Comparison of ENCODE assay signal across 1 cellular context in the genomic region with DNA sequence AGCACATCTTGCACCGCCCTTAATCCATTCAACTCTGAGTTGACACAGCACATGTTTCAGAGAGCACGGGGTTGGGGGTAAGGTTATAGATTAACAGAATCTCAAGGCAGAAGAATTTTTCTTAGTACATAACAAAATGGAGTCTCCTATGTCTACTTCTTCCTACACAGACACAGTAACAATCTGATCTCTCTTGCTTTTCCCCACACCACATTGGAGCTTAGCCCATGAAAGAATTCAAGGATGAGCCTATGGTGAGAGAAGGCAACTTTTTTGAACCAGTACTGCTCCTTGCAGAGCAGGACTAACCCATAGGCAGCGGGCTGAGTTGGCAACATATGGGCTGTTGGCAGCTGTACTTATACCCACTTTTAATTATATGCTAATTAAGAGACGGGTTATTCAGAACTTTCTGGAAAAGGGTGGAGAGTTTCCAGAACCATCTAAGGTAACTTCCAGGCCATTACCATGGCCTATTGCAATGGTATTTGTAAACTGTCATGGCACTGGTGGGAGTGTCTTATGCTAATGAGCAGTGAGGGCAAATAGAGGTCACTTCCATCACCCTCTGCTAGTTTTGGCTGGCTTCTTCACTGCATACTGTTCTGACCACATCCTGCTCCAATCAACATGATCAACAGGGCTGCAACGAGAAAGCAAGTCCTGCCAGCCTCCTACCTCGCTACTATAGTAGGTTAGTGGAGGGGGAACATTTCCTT.
TF ChIP-seq lines count a peak whose summit lies in the region.

No MANE protein-coding gene starts in this region.

TF ChIP-seq in K562, 482 proteins besides CTCF, POLR2A, EP300 and RAD21 (continued from another document and continues in another):
- TF ChIP-seq, protein P1, sequence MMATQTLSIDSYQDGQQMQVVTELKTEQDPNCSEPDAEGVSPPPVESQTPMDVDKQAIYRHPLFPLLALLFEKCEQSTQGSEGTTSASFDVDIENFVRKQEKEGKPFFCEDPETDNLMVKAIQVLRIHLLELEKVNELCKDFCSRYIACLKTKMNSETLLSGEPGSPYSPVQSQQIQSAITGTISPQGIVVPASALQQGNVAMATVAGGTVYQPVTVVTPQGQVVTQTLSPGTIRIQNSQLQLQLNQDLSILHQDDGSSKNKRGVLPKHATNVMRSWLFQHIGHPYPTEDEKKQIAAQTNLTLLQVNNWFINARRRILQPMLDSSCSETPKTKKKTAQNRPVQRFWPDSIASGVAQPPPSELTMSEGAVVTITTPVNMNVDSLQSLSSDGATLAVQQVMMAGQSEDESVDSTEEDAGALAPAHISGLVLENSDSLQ (IDR thresholded peaks at IDR 0.05), result peak; percentile 77
- TF ChIP-seq KLF6 (CRISPR knock-in tag; IDR thresholded peaks at IDR 0.05; ENCODE audit: borderline replicate concordance) (peak; percentile 99), HSF4 (CRISPR knock-in tag; IDR thresholded peaks at IDR 0.05; ENCODE audit: borderline replicate concordance) (peak; percentile 92; the same call in 1 of the 2 replicates), ZKSCAN8 (CRISPR knock-in tag; IDR thresholded peaks at IDR 0.05) (peak; percentile 77; the same call in 1 of the 2 replicates), ZNF785 (CRISPR knock-in tag; IDR thresholded peaks at IDR 0.05) (peak; percentile 65; the same call in 1 of the 2 replicates), ZFPM2 (CRISPR knock-in tag; IDR thresholded peaks at IDR 0.05) (peak; percentile 89), BACH1 (tag; IDR thresholded peaks at IDR 0.05) (peak; percentile 86), NBN (IDR thresholded peaks at IDR 0.05; ENCODE audit: low read depth) (0 out of 2 replicates have a peak, but pooled peaks have one; percentile 19), L3MBTL2 (IDR thresholded peaks at IDR 0.05) (0 out of 2 replicates have a peak, but pooled peaks have one; percentile 28), POLR2H (tag; IDR thresholded peaks at IDR 0.05; ENCODE audit: low read depth) (peak; percentile 78), FOSL1 (tag; conservative IDR thresholded peaks at IDR 0.05) (0 out of 2 replicates have a peak, but pooled peaks have one; percentile 21), SMARCC2 (IDR thresholded peaks at IDR 0.05; ENCODE audit: low read depth) (peak; percentile 25; the same call in 1 of the 2 replicates), ZNF766 (CRISPR knock-in tag; conservative IDR thresholded peaks at IDR 0.05) (peak; percentile 80), SOX6 (IDR thresholded peaks at IDR 0.05) (peak; percentile 66; the same call in 1 of the 2 replicates), NFE2L1 (tag; IDR thresholded peaks at IDR 0.05; ENCODE audit: borderline replicate concordance, low read depth) (peak; percentile 60; the same call in 1 of the 2 replicates), ZNF830 (CRISPR knock-in tag; IDR thresholded peaks at IDR 0.05) (peak; percentile 94; the same call in 1 of the 2 replicates), KLF16 (IDR thresholded peaks at IDR 0.05) (peak; percentile 64), TAF7 (tag; IDR thresholded peaks at IDR 0.05) (peak; percentile 94), ZNF644 (tag; IDR thresholded peaks at IDR 0.05; ENCODE audit: low read depth) (peak; percentile 81; the same call in 1 of the 2 replicates), ZNF583 (CRISPR knock-in tag; IDR thresholded peaks at IDR 0.05) (peak; percentile 98), ERF (CRISPR knock-in tag; IDR thresholded peaks at IDR 0.05) (peak; percentile 98), CBX3 (IDR thresholded peaks at IDR 0.05; ENCODE audit: borderline replicate concordance in 1 of 2, low read length in 2 of 2) (peak in 1 of 2 experiments; percentile 55; a peak in 1 of 3 replicates), ZNF239 (CRISPR knock-in tag; IDR thresholded peaks at IDR 0.05) (peak; percentile 92), HOXB6 (CRISPR knock-in tag; IDR thresholded peaks at IDR 0.05; ENCODE audit: borderline replicate concordance) (0 out of 2 replicates have a peak, but pooled peaks have one; percentile 71), ZNF76 (CRISPR knock-in tag; IDR thresholded peaks at IDR 0.05; ENCODE audit: borderline replicate concordance) (peak; percentile 99), NFXL1 (CRISPR knock-in tag; IDR thresholded peaks at IDR 0.05) (peak; percentile 97)
- TF ChIP-seq, protein P2, sequence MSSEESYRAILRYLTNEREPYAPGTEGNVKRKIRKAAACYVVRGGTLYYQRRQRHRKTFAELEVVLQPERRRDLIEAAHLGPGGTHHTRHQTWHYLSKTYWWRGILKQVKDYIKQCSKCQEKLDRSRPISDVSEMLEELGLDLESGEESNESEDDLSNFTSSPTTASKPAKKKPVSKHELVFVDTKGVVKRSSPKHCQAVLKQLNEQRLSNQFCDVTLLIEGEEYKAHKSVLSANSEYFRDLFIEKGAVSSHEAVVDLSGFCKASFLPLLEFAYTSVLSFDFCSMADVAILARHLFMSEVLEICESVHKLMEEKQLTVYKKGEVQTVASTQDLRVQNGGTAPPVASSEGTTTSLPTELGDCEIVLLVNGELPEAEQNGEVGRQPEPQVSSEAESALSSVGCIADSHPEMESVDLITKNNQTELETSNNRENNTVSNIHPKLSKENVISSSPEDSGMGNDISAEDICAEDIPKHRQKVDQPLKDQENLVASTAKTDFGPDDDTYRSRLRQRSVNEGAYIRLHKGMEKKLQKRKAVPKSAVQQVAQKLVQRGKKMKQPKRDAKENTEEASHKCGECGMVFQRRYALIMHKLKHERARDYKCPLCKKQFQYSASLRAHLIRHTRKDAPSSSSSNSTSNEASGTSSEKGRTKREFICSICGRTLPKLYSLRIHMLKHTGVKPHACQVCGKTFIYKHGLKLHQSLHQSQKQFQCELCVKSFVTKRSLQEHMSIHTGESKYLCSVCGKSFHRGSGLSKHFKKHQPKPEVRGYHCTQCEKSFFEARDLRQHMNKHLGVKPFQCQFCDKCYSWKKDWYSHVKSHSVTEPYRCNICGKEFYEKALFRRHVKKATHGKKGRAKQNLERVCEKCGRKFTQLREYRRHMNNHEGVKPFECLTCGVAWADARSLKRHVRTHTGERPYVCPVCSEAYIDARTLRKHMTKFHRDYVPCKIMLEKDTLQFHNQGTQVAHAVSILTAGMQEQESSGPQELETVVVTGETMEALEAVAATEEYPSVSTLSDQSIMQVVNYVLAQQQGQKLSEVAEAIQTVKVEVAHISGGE (CRISPR knock-in tag; IDR thresholded peaks at IDR 0.05), result peak in 1 of 3 experiments; percentile 68; a peak in 2 of 6 replicates
- TF ChIP-seq, protein P3, sequence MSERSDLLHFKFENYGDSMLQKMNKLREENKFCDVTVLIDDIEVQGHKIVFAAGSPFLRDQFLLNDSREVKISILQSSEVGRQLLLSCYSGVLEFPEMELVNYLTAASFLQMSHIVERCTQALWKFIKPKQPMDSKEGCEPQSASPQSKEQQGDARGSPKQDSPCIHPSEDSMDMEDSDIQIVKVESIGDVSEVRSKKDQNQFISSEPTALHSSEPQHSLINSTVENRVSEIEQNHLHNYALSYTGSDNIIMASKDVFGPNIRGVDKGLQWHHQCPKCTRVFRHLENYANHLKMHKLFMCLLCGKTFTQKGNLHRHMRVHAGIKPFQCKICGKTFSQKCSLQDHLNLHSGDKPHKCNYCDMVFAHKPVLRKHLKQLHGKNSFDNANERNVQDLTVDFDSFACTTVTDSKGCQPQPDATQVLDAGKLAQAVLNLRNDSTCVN (CRISPR knock-in tag; IDR thresholded peaks at IDR 0.05), result peak; percentile 97
- TF ChIP-seq, protein P4, sequence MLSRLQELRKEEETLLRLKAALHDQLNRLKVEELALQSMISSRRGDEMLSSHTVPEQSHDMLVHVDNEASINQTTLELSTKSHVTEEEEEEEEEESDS (CRISPR knock-in tag; IDR thresholded peaks at IDR 0.05), result 0 out of 2 replicates have a peak, but pooled peaks have one; percentile 31
- TF ChIP-seq, protein P5, sequence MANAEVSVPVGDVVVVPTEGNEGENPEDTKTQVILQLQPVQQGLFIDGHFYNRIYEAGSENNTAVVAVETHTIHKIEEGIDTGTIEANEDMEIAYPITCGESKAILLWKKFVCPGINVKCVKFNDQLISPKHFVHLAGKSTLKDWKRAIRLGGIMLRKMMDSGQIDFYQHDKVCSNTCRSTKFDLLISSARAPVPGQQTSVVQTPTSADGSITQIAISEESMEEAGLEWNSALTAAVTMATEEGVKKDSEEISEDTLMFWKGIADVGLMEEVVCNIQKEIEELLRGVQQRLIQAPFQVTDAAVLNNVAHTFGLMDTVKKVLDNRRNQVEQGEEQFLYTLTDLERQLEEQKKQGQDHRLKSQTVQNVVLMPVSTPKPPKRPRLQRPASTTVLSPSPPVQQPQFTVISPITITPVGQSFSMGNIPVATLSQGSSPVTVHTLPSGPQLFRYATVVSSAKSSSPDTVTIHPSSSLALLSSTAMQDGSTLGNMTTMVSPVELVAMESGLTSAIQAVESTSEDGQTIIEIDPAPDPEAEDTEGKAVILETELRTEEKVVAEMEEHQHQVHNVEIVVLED (CRISPR knock-in tag; IDR thresholded peaks at IDR 0.05), result peak; percentile 70
- TF ChIP-seq, protein P6, sequence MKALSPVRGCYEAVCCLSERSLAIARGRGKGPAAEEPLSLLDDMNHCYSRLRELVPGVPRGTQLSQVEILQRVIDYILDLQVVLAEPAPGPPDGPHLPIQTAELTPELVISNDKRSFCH (CRISPR knock-in tag; IDR thresholded peaks at IDR 0.05), result peak; percentile 81; the same call in 1 of the 2 replicates
- TF ChIP-seq, protein P6 (tag; IDR thresholded peaks at IDR 0.05), result peak; percentile 99
- TF ChIP-seq, protein P7, sequence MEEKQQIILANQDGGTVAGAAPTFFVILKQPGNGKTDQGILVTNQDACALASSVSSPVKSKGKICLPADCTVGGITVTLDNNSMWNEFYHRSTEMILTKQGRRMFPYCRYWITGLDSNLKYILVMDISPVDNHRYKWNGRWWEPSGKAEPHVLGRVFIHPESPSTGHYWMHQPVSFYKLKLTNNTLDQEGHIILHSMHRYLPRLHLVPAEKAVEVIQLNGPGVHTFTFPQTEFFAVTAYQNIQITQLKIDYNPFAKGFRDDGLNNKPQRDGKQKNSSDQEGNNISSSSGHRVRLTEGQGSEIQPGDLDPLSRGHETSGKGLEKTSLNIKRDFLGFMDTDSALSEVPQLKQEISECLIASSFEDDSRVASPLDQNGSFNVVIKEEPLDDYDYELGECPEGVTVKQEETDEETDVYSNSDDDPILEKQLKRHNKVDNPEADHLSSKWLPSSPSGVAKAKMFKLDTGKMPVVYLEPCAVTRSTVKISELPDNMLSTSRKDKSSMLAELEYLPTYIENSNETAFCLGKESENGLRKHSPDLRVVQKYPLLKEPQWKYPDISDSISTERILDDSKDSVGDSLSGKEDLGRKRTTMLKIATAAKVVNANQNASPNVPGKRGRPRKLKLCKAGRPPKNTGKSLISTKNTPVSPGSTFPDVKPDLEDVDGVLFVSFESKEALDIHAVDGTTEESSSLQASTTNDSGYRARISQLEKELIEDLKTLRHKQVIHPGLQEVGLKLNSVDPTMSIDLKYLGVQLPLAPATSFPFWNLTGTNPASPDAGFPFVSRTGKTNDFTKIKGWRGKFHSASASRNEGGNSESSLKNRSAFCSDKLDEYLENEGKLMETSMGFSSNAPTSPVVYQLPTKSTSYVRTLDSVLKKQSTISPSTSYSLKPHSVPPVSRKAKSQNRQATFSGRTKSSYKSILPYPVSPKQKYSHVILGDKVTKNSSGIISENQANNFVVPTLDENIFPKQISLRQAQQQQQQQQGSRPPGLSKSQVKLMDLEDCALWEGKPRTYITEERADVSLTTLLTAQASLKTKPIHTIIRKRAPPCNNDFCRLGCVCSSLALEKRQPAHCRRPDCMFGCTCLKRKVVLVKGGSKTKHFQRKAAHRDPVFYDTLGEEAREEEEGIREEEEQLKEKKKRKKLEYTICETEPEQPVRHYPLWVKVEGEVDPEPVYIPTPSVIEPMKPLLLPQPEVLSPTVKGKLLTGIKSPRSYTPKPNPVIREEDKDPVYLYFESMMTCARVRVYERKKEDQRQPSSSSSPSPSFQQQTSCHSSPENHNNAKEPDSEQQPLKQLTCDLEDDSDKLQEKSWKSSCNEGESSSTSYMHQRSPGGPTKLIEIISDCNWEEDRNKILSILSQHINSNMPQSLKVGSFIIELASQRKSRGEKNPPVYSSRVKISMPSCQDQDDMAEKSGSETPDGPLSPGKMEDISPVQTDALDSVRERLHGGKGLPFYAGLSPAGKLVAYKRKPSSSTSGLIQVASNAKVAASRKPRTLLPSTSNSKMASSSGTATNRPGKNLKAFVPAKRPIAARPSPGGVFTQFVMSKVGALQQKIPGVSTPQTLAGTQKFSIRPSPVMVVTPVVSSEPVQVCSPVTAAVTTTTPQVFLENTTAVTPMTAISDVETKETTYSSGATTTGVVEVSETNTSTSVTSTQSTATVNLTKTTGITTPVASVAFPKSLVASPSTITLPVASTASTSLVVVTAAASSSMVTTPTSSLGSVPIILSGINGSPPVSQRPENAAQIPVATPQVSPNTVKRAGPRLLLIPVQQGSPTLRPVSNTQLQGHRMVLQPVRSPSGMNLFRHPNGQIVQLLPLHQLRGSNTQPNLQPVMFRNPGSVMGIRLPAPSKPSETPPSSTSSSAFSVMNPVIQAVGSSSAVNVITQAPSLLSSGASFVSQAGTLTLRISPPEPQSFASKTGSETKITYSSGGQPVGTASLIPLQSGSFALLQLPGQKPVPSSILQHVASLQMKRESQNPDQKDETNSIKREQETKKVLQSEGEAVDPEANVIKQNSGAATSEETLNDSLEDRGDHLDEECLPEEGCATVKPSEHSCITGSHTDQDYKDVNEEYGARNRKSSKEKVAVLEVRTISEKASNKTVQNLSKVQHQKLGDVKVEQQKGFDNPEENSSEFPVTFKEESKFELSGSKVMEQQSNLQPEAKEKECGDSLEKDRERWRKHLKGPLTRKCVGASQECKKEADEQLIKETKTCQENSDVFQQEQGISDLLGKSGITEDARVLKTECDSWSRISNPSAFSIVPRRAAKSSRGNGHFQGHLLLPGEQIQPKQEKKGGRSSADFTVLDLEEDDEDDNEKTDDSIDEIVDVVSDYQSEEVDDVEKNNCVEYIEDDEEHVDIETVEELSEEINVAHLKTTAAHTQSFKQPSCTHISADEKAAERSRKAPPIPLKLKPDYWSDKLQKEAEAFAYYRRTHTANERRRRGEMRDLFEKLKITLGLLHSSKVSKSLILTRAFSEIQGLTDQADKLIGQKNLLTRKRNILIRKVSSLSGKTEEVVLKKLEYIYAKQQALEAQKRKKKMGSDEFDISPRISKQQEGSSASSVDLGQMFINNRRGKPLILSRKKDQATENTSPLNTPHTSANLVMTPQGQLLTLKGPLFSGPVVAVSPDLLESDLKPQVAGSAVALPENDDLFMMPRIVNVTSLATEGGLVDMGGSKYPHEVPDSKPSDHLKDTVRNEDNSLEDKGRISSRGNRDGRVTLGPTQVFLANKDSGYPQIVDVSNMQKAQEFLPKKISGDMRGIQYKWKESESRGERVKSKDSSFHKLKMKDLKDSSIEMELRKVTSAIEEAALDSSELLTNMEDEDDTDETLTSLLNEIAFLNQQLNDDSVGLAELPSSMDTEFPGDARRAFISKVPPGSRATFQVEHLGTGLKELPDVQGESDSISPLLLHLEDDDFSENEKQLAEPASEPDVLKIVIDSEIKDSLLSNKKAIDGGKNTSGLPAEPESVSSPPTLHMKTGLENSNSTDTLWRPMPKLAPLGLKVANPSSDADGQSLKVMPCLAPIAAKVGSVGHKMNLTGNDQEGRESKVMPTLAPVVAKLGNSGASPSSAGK (IDR thresholded peaks at IDR 0.05), result 0 out of 2 replicates have a peak, but pooled peaks have one; percentile 29
- TF ChIP-seq, protein P8, sequence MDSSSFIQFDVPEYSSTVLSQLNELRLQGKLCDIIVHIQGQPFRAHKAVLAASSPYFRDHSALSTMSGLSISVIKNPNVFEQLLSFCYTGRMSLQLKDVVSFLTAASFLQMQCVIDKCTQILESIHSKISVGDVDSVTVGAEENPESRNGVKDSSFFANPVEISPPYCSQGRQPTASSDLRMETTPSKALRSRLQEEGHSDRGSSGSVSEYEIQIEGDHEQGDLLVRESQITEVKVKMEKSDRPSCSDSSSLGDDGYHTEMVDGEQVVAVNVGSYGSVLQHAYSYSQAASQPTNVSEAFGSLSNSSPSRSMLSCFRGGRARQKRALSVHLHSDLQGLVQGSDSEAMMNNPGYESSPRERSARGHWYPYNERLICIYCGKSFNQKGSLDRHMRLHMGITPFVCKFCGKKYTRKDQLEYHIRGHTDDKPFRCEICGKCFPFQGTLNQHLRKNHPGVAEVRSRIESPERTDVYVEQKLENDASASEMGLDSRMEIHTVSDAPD (CRISPR knock-in tag; IDR thresholded peaks at IDR 0.05), result peak; percentile 90
